Comparison of ENCODE assay signal across 10 cellular contexts in genomic region chr7:77727527-77727926, GRCh38. TPM values are rescaled to one million over a fixed set of nuclear protein-coding genes. Genes with fewer than 3 reads are reported as not detected.
DNase-seq lines count a peak whose midpoint lies in the region; ATAC-seq and TF ChIP-seq lines count a peak whose summit lies in the region.
"Had no signal": no experiment of that assay in that cellular context is flagged by ENCODE, and none has a peak within 500 bp of the region (broad histone marks: within the 10 kb centered on the region; RNA-seq: fewer than 3 reads in every experiment).

No MANE protein-coding gene starts in this region.

- H3K36me3 ChIP-seq in iPS-18a (ENCODE audit: control insufficient read depth, low read depth, low read length) (no peaks in the 10 kb centered on the region), transverse colon (no peaks in the 10 kb centered on the region)

- CTCF ChIA-PET in RWPE1 (lab: Yijun Ruan, JAX): no interaction called here

- ATAC-seq in activated T-cell treated with anti-CD3 and anti-CD28 coated beads, Interleukin-2, amount 50 U/mL, for 72 hours (replicated peaks in 1 of 2): no peak
- ATAC-seq in HG02884 (IDR thresholded peaks at IDR 0.05; ENCODE audit: unreplicated experiment): no peak

- WGBS in transverse colon (ENCODE audit: low coverage in 1 of 2), 2 donors: 45 to 62% methylated on average over 2 to 3 of the region's 3 CpGs

- H3K4me1 ChIP-seq in iPS-18a (ENCODE audit: control insufficient read depth, low read depth, low read length) (peaks cover 24% of the 10 kb centered on the region), transverse colon (peaks cover 0 to 54% (median 35%) of the 10 kb centered on the region in 4 donors)

- H3K27me3 Mint-ChIP-seq in activated T-cell treated with anti-CD3 and anti-CD28 coated beads, Interleukin-2, amount 50 U/mL, for 72 hours (ENCODE audit: low read depth): no peaks in the 10 kb centered on the region
- H3K27me3 Mint-ChIP-seq: IgD-negative memory B cell had no signal

- peaks cover 48% of the 10 kb centered on the region for H3K4me1 Mint-ChIP-seq in activated T-cell treated with anti-CD3 and anti-CD28 coated beads, Interleukin-2, amount 50 U/mL, for 72 hours (ENCODE audit: low read depth)

- H3K4me3 Mint-ChIP-seq in activated T-cell treated with anti-CD3 and anti-CD28 coated beads, Interleukin-2, amount 50 U/mL, for 72 hours: no peak overlapping the region

- no peak for DNase-seq in activated T-cell treated with anti-CD3 and anti-CD28 coated beads, Interleukin-2, amount 50 U/mL, for 72 hours
- DNase-seq in activated T-cell treated with anti-CD3 and anti-CD28 coated beads for 4 hours: no peak
- DNase-seq in RWPE1 (ENCODE audit: low spot score): no peak
- DNase-seq in transverse colon: no peak
- no peak for DNase-seq in mucosa of gallbladder (ENCODE audit: low spot score)
- DNase-seq in NCI-H446 (lab: John Stamatoyannopoulos, UW): no peak
- DNase-seq: Calu3 had no signal

- no peak overlapping the region for H3K4me3 ChIP-seq in iPS-18a (ENCODE audit: low read length)
- H3K4me3 ChIP-seq in transverse colon: no peak overlapping the region

- no peaks in the 10 kb centered on the region for H3K36me3 Mint-ChIP-seq in activated T-cell treated with anti-CD3 and anti-CD28 coated beads, Interleukin-2, amount 50 U/mL, for 72 hours (ENCODE audit: insufficient read depth in 2 of 2)
- H3K36me3 Mint-ChIP-seq: IgD-negative memory B cell had no signal

- no peak for TF ChIP-seq EP300 in transverse colon (IDR thresholded peaks at IDR 0.05; ENCODE audit: low read depth)

- intact Hi-C loops in transverse colon (cut with DNase I; ENCODE audit: low total_unique reads): no loop called here

- H3K27ac Mint-ChIP-seq in activated T-cell treated with anti-CD3 and anti-CD28 coated beads, Interleukin-2, amount 50 U/mL, for 72 hours: peak overlapping the region; percentile 78

- POLR2A ChIA-PET in RWPE1 (lab: Yijun Ruan, JAX; ENCODE audit: low non-redundant PET): no interaction called here

- H3K9me3 ChIP-seq in iPS-18a (ENCODE audit: control insufficient read depth, low read depth, low read length): no peaks in the 10 kb centered on the region
- H3K9me3 ChIP-seq in transverse colon: no peaks in the 10 kb centered on the region

- H3K9me3 Mint-ChIP-seq in activated T-cell treated with anti-CD3 and anti-CD28 coated beads, Interleukin-2, amount 50 U/mL, for 72 hours: no peaks in the 10 kb centered on the region
- H3K9me3 Mint-ChIP-seq: IgD-negative memory B cell had no signal

- in situ Hi-C loops in transverse colon (cut with MboI; ENCODE audit: low pct_ligation_motif_present in 1 of 4, low pct_unique_long_range_greater_than_20kb in 1 of 4, low sequenced_read_pairs in 3 of 4): no loop called here

- peak overlapping the region; percentile 6 for H3K9ac ChIP-seq in iPS-18a (ENCODE audit: low read length)

- no peaks in the 10 kb centered on the region for H3K27me3 ChIP-seq in iPS-18a (ENCODE audit: control insufficient read depth, insufficient read depth, low read length)
- H3K27me3 ChIP-seq in transverse colon: no peaks in the 10 kb centered on the region

- no peak for TF ChIP-seq POLR2A in transverse colon (IDR thresholded peaks at IDR 0.05)

- peak overlapping the region; percentile 45 for H3K27ac ChIP-seq in RWPE1
- peak overlapping the region; percentile 32 for H3K27ac ChIP-seq in iPS-18a (ENCODE audit: low read length)
- peak overlapping the region; percentile 35 to 66 (median 58) for H3K27ac ChIP-seq in transverse colon

- TF ChIP-seq CTCF in RWPE1 (conservative IDR thresholded peaks at IDR 0.05; ENCODE audit: low read depth): no peak
- TF ChIP-seq CTCF in transverse colon (IDR thresholded peaks at IDR 0.05): no peak

RNA-seq across cellular contexts. Expression of gene RSBN1L, which starts 31.3 kb away (rescaled TPM):
- 10 to 100 TPM; 14.9 to 19.2 TPM for total RNA-seq in activated T-cell treated with anti-CD3 and anti-CD28 coated beads, Interleukin-2, amount 50 U/mL, for 72 hours
- total RNA-seq in transverse colon: 10 to 100 TPM; 13.7 to 26.2 (median 19.8) TPM
- 18.3 TPM for total RNA-seq in mucosa of gallbladder
